In genomic region chr3:16048435-16049318, GRCh38 we compare ENCODE assay signal across 8 cellular contexts.
DNase-seq lines count a peak whose midpoint lies in the region; ATAC-seq, FAIRE-seq and TF ChIP-seq lines count a peak whose summit lies in the region.

No MANE protein-coding gene starts in this region.

- DNase-seq in Right ventricle myocardium inferior (ENCODE audit: missing footprints) (no peak), cardiac septum (ENCODE audit: low spot score) (no peak), H7 (peak; percentile 78), LNCaP clone FGC (ENCODE audit: low read depth) (no peak), SKM-1 treated with dmso at 0.1 percent for 144 hours (lab: John Stamatoyannopoulos, UW; ENCODE audit: unreplicated experiment) (peak; percentile 69), MCF 10A (ENCODE audit: unreplicated experiment) (peak; percentile 84), keratinocyte (ENCODE audit: low read depth, low spot score) (no peak)
- DNase-seq in stimulated activated CD4-positive, alpha-beta T cell treated with anti-CD3 and anti-CD28 coated beads, Interleukin-2, amount 100 ng/mL, for 4 hours (ENCODE audit: low read depth) = peak; percentile 12

- dilution Hi-C loops in keratinocyte (cut with MboI; ENCODE audit: extremely low pct_ligation_motif_present, low sequenced_read_pairs) = no loop called here

- H3K9me1 ChIP-seq in keratinocyte (ENCODE audit: control insufficient read depth, extremely low read depth, insufficient read depth, low read length) = no peaks in the 10 kb centered on the region

- no peak overlapping the region for H3K9ac ChIP-seq in keratinocyte (ENCODE audit: control insufficient read depth, extremely low read depth, insufficient read depth, low read length)

- H3K27me3 ChIP-seq in H7 (ENCODE audit: control insufficient read depth, insufficient read depth, low read length) (no peaks in the 10 kb centered on the region), keratinocyte (ENCODE audit: control insufficient read depth, extremely low read depth, insufficient read depth, low read length) (no peaks in the 10 kb centered on the region)

- peak overlapping the region; percentile 69 for H3K4me2 ChIP-seq in keratinocyte (ENCODE audit: control insufficient read depth, extremely low read depth, insufficient read depth, low read depth, low read length)

- FAIRE-seq in keratinocyte (lab: Jason Lieb, UNC) = peak; percentile 85

- no peak overlapping the region for H3K4me3 Mint-ChIP-seq in MCF 10A (ENCODE audit: unreplicated experiment)

- no peaks in the 10 kb centered on the region for H3K4me1 ChIP-seq in keratinocyte (ENCODE audit: control insufficient read depth, extremely low read depth, insufficient read depth, low read length)

- H3K79me2 ChIP-seq in keratinocyte (ENCODE audit: control insufficient read depth, insufficient read depth, low read length) = no peaks in the 10 kb centered on the region

- H3K4me1 Mint-ChIP-seq in MCF 10A (ENCODE audit: insufficient read depth, unreplicated experiment) = peaks cover 15% of the 10 kb centered on the region

- no peaks in the 10 kb centered on the region for H4K20me1 ChIP-seq in keratinocyte (ENCODE audit: control insufficient read depth, extremely low read depth, insufficient read depth, low read length)

- no peaks in the 10 kb centered on the region for H3K9me3 ChIP-seq in keratinocyte (ENCODE audit: control insufficient read depth, low read depth, low read length)

- no peaks in the 10 kb centered on the region for H3K36me3 Mint-ChIP-seq in MCF 10A (ENCODE audit: insufficient read depth, unreplicated experiment)

- no TSS peak for BruUV-seq in MCF 10A (replicated peaks; lab: Mats Ljungman, UMichigan)

- no peak overlapping the region for H3K4me3 ChIP-seq in H7 (ENCODE audit: insufficient read depth, low read depth, low read length)
- no peak overlapping the region for H3K4me3 ChIP-seq in LNCaP clone FGC (ENCODE audit: low read depth, low read length)
- H3K4me3 ChIP-seq in keratinocyte (ENCODE audit: control insufficient read depth in 2 of 3, extremely low read depth in 1 of 3, insufficient read depth in 2 of 3, low read depth in 1 of 3, low read length in 3 of 3) = peak overlapping the region in 1 of 3 experiments; percentile 48

- CTCF ChIA-PET in MCF 10A (lab: Yijun Ruan, JAX) = interaction anchor here (0.6 to 5.9 kb wide), 51 partner anchors 9 to 423 kb away, joined by 3 to 183 read pairs (median 4); partner anchors contain the start of gene GALNT15

- ATAC-seq in Right ventricle myocardium inferior = peak; percentile 92

- intact Hi-C loops in Right ventricle myocardium inferior (cut with DNase I) = loop anchor here (1.0 to 5.0 kb wide), 4 partner anchors 130 to 504 kb away; no protein-coding TSS in a partner anchor
- intact Hi-C loops in cardiac septum (cut with DNase I) = loop anchor here (1.0 to 5.0 kb wide), 4 partner anchors 130 to 504 kb away; no protein-coding TSS in a partner anchor
- intact Hi-C loops in MCF 10A (cut with micrococcal nuclease) = loop anchor here (1.0 kb wide), 6 partner anchors 12 to 502 kb away; partner anchors contain the start of gene GALNT15

- TF ChIP-seq CTCF in LNCaP clone FGC (IDR thresholded peaks at IDR 0.05; ENCODE audit: control insufficient read depth, extremely low read depth, insufficient read depth) (peak; percentile 74), MCF 10A (IDR thresholded peaks at IDR 0.05; ENCODE audit: unreplicated experiment) (peak; percentile 72), keratinocyte (optimal IDR thresholded peaks at IDR 0.05 in 1 of 3, IDR thresholded peaks at IDR 0.05 in 1 of 3, conservative IDR thresholded peaks at IDR 0.05 in 1 of 3; ENCODE audit: extremely low read depth in 1 of 3, insufficient read depth in 2 of 3, low read length in 3 of 3) (peak; percentile 64 to 77 (median 76))

- H3K27me3 Mint-ChIP-seq in MCF 10A (ENCODE audit: insufficient read depth, unreplicated experiment) = no peaks in the 10 kb centered on the region

- peak overlapping the region; percentile 3 for H3K27ac Mint-ChIP-seq in MCF 10A (ENCODE audit: low read depth, unreplicated experiment)

- POLR2A ChIA-PET in MCF 10A (lab: Yijun Ruan, JAX) = interaction anchor here (0.6 to 3.3 kb wide), 16 partner anchors 10 to 235 kb away, joined by 3 to 21 read pairs (median 5); partner anchors contain the start of genes DPH3 and OXNAD1

- H3K9me3 Mint-ChIP-seq in MCF 10A (ENCODE audit: unreplicated experiment) = no peaks in the 10 kb centered on the region

- H3K27ac ChIP-seq in keratinocyte (ENCODE audit: control insufficient read depth, insufficient read depth, low read length) = no peak overlapping the region

- H3K36me3 ChIP-seq in H7 (replicated peaks; ENCODE audit: control insufficient read depth, insufficient read depth, low read length) = no peaks in the 10 kb centered on the region
- H3K36me3 ChIP-seq in keratinocyte (ENCODE audit: control insufficient read depth in 2 of 2, extremely low read depth in 1 of 2, insufficient read depth in 2 of 2, low read length in 2 of 2) = no peaks in the 10 kb centered on the region

- peak overlapping the region; percentile 44 for H2AFZ ChIP-seq in keratinocyte (ENCODE audit: control insufficient read depth, low read length)

Comparison
In these comparisons a context has a peak if more than half of its experiments do, and no peak if none do; other contexts are left out.
1. DNase-seq: peak in H7 (single experiment), SKM-1 treated with dmso at 0.1 percent for 144 hours (single experiment), MCF 10A (single experiment) and stimulated activated CD4-positive, alpha-beta T cell treated with anti-CD3 and anti-CD28 coated beads, Interleukin-2, amount 100 ng/mL, for 4 hours (single experiment); none in Right ventricle myocardium inferior (single experiment), cardiac septum (single experiment), LNCaP clone FGC (single experiment) and keratinocyte (single experiment).
2. Peak in every context shown above with its lines, with median percentiles within 50 percentile points of each other: CTCF ChIP-seq.